In the genomic region with DNA sequence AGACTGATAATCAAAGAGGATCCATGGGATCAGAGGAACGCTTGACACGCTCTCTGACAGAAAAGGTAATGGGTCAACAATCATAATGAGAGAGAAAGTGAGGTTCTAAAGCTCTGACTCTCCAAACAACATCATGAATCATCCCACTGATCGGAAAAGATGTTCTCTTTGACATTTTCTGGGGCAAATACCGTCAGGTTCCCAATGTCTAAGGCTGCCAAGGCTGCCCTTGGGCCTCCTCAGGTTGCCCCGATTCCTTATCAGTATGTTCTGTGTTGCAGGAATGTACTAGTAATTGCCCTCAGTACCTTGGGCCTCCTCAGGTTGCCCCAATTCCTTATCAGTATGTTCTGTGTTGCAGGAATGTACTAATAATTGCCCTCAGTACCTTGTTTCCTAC, we compare ENCODE assay signal across 22 cellular contexts.
A peak's percentile ranks its signal among the peaks of the same experiment; 100 is the strongest.
DNase-seq lines count a peak whose midpoint lies in the region; ATAC-seq, FAIRE-seq and TF ChIP-seq lines count a peak whose summit lies in the region.
"Had no signal": no experiment of that assay in that cellular context is flagged by ENCODE, and none has a peak within 500 bp of the region (broad histone marks: within the 10 kb centered on the region; RNA-seq: fewer than 3 reads in every experiment).

No MANE protein-coding gene starts in this region.

- TF ChIP-seq RAD21 in HepG2 (CRISPR knock-in tag; IDR thresholded peaks at IDR 0.05) = no peak

- H3K4me1 Mint-ChIP-seq in nephron progenitor cell = peaks cover 71% of the 10 kb centered on the region

- no peak overlapping the region for H3K9ac ChIP-seq in HepG2 (ENCODE audit: insufficient read depth, low read depth, low read length)
- H3K9ac ChIP-seq: GM23248 had no signal

- CTCF ChIA-PET in HepG2 (lab: Yijun Ruan, JAX; ENCODE audit: low intra/inter-chr PET ratio, low total read pairs) = no interaction called here

- H3K4me1 ChIP-seq in HepG2 (ENCODE audit: insufficient read depth, low read length) = no peaks in the 10 kb centered on the region
- no peaks in the 10 kb centered on the region for H3K4me1 ChIP-seq in right lobe of liver
- H3K4me1 ChIP-seq in psoas muscle = no peaks in the 10 kb centered on the region
- H3K4me1 ChIP-seq: BE2C had no signal

- TF ChIP-seq POLR2A in HepG2 (IDR thresholded peaks at IDR 0.05; ENCODE audit: insufficient read depth in 1 of 2, low read depth in 2 of 2, low read length in 2 of 2) (no peak), right lobe of liver (IDR thresholded peaks at IDR 0.05) (no peak)

- H3K27ac ChIP-seq in HepG2 (ENCODE audit: extremely low read length, insufficient read depth, low read length) = no peak overlapping the region
- H3K27ac ChIP-seq in right lobe of liver = no peak overlapping the region
- H3K27ac ChIP-seq in psoas muscle = no peak overlapping the region
- H3K27ac ChIP-seq: 22Rv1, GM23248 had no signal

- FAIRE-seq in HepG2 (lab: Jason Lieb, UNC) = no peak
- FAIRE-seq: D721Med, G401.6 had no signal

- in situ Hi-C loops in HepG2 (cut with HindIII; ENCODE audit: extremely low pct_ligation_motif_present, low pct_unique_long_range_greater_than_20kb) = no loop called here

- TF ChIP-seq EP300 in HepG2 (IDR thresholded peaks at IDR 0.05; ENCODE audit: low read depth in 2 of 2, low read length in 2 of 2) (no peak), HepG2 (CRISPR knock-in tag; IDR thresholded peaks at IDR 0.05; ENCODE audit: borderline replicate concordance) (no peak)

- intact Hi-C loops in HepG2 (cut with micrococcal nuclease; ENCODE audit: unreplicated experiment) = no loop called here
- intact Hi-C loops in right lobe of liver (cut with DNase I) = loop anchor here in 1 of 2 donors (10.0 kb wide), 1 partner anchor 73 kb away; no protein-coding TSS in a partner anchor
- intact Hi-C loops in psoas muscle (cut with DNase I) = no loop called here

- H2AFZ ChIP-seq in HepG2 (ENCODE audit: low read length) = no peak overlapping the region
- H2AFZ ChIP-seq: GM23248 had no signal

- no peak overlapping the region for H3K4me3 ChIP-seq in HepG2 (replicated peaks in 1 of 3; ENCODE audit: insufficient read depth in 1 of 3, low read depth in 2 of 3, low read length in 3 of 3)
- no peak overlapping the region for H3K4me3 ChIP-seq in right lobe of liver
- no peak overlapping the region for H3K4me3 ChIP-seq in psoas muscle
- H3K4me3 ChIP-seq: GM23248 had no signal

- H3K79me2 ChIP-seq in HepG2 (ENCODE audit: insufficient read depth, low read length) = no peaks in the 10 kb centered on the region

- H3K9me3 Mint-ChIP-seq in nephron progenitor cell = no peaks in the 10 kb centered on the region
- H3K9me3 Mint-ChIP-seq: CD4-positive, alpha-beta memory T cell had no signal

- peak overlapping the region; percentile 79 for H3K27ac Mint-ChIP-seq in nephron progenitor cell
- H3K27ac Mint-ChIP-seq: CD4-positive, alpha-beta memory T cell had no signal

- H3K36me3 Mint-ChIP-seq in nephron progenitor cell (ENCODE audit: low read depth) = peaks cover 69% of the 10 kb centered on the region

- TF ChIP-seq CTCF in HepG2 (CRISPR knock-in tag; IDR thresholded peaks at IDR 0.05) = no peak
- no peak for TF ChIP-seq CTCF in right lobe of liver (IDR thresholded peaks at IDR 0.05)
- no peak for TF ChIP-seq CTCF in nephron progenitor cell (IDR thresholded peaks at IDR 0.05)
- TF ChIP-seq CTCF in psoas muscle (IDR thresholded peaks at IDR 0.05) = no peak

- no peak overlapping the region for H3K4me3 Mint-ChIP-seq in nephron progenitor cell
- H3K4me3 Mint-ChIP-seq: CD4-positive, alpha-beta memory T cell had no signal

- ATAC-seq in HepG2 (no peak), right lobe of liver (no peak), psoas muscle (no peak)

- H3K27me3 Mint-ChIP-seq in nephron progenitor cell (ENCODE audit: low read depth, poor library complexity) = no peaks in the 10 kb centered on the region
- H3K27me3 Mint-ChIP-seq: CD4-positive, alpha-beta memory T cell had no signal

- BruUV-seq in HepG2 (replicated peaks; lab: Mats Ljungman, UMichigan) = TSS peak; percentile 31

- H3K27me3 ChIP-seq in HepG2 (ENCODE audit: control insufficient read depth in 1 of 2, insufficient read depth in 2 of 2, low read length in 2 of 2) (no peaks in the 10 kb centered on the region), right lobe of liver (no peaks in the 10 kb centered on the region), psoas muscle (ENCODE audit: insufficient read depth in 3 of 3, low read length in 2 of 3) (no peaks in the 10 kb centered on the region)
- H3K27me3 ChIP-seq: BE2C had no signal

- 92% methylated on average over 5 of the region's 5 CpGs for WGBS in HepG2 (ENCODE audit: low lambda C conversion rate)
- WGBS in right lobe of liver (ENCODE audit: insufficient coverage, low coverage, low lambda C conversion rate, missing lambda C conversion rate) = 50% methylated on average over 2 of the region's 5 CpGs
- 80 to 86% (median 84%) methylated on average over 5 of the region's 5 CpGs for WGBS in psoas muscle, 3 donors

- POLR2A ChIA-PET in HepG2 (lab: Yijun Ruan, JAX) = no interaction called here

- no peaks in the 10 kb centered on the region for H4K20me1 ChIP-seq in HepG2 (ENCODE audit: insufficient read depth, low read length)

- DNase-seq in DMS53 (lab: John Stamatoyannopoulos, UW) = peak; percentile 29
- no peak for DNase-seq in DMS53 treated with DMSO at 0.1 percent for 48 hours (lab: John Stamatoyannopoulos, UW; ENCODE audit: unreplicated experiment)
- no peak for DNase-seq in HepG2 (ENCODE audit: low spot score)
- DNase-seq in right lobe of liver = no peak
- DNase-seq in nephron progenitor cell = no peak
- no peak for DNase-seq in retina
- no peak for DNase-seq in activated effector memory CD4-positive, alpha-beta T cell treated with Interleukin-2 at 50 U/mL for 16 hours
- no peak for DNase-seq in psoas muscle
- DNase-seq: BE2C; CD4-positive, alpha-beta memory T cell; DND-41; GM23248; HCEC 1CT; KG1; NCI-H1436; NCI-H2029; NCI-H2171; NCI-H446 treated with DMSO at 0.1 percent for 48 hours; NK-92 treated with Interleukin-12 subunit alpha and Interleukin-12 subunit beta, amount 100 ng/mL, for 24 hours had no signal

- no peak overlapping the region for H3K4me2 ChIP-seq in HepG2 (ENCODE audit: low read depth, low read length)

- H3K9me3 ChIP-seq in HepG2 (ENCODE audit: low read length) (no peaks in the 10 kb centered on the region), right lobe of liver (no peaks in the 10 kb centered on the region), psoas muscle (no peaks in the 10 kb centered on the region)
- H3K9me3 ChIP-seq: BE2C had no signal

- H3K36me3 ChIP-seq in HepG2 (replicated peaks in 1 of 2; ENCODE audit: control insufficient read depth in 1 of 2, insufficient read depth in 2 of 2, low read length in 2 of 2) (peaks cover 28 to 67% of the 10 kb centered on the region in 2 experiments), right lobe of liver (peaks cover 0 to 71% (median 25%) of the 10 kb centered on the region in 4 donors), psoas muscle (ENCODE audit: insufficient read depth in 1 of 2, low read depth in 1 of 2) (peaks cover 5 to 69% of the 10 kb centered on the region in 2 donors)

TF ChIP-seq in HepG2, 621 proteins besides CTCF, POLR2A, EP300 and RAD21:
- TF ChIP-seq ZKSCAN8 (CRISPR knock-in tag; IDR thresholded peaks at IDR 0.05; ENCODE audit: borderline replicate concordance) = no peak
- TF ChIP-seq ZBTB1 (CRISPR knock-in tag; IDR thresholded peaks at IDR 0.05; ENCODE audit: borderline replicate concordance) = no peak
- TF ChIP-seq SMARCC2 (IDR thresholded peaks at IDR 0.05) = no peak
- TF ChIP-seq MTA3 (CRISPR knock-in tag; IDR thresholded peaks at IDR 0.05) = no peak
- TF ChIP-seq ZNF331 (CRISPR knock-in tag; IDR thresholded peaks at IDR 0.05) = no peak
- TF ChIP-seq ZNF567 (CRISPR knock-in tag; IDR thresholded peaks at IDR 0.05; ENCODE audit: borderline replicate concordance) = no peak
- no peak for TF ChIP-seq SIX1 (CRISPR knock-in tag; IDR thresholded peaks at IDR 0.05; ENCODE audit: borderline replicate concordance)
- TF ChIP-seq TCF7L2 (IDR thresholded peaks at IDR 0.05; ENCODE audit: low read depth, low read length) = no peak
- no peak for TF ChIP-seq ZNF549 (CRISPR knock-in tag; IDR thresholded peaks at IDR 0.05)
- no peak for TF ChIP-seq FOXO1 (CRISPR knock-in tag; IDR thresholded peaks at IDR 0.05)
- TF ChIP-seq IRX3 (CRISPR knock-in tag; IDR thresholded peaks at IDR 0.05; ENCODE audit: borderline replicate concordance, low read depth) = no peak
- TF ChIP-seq RNF2 (conservative IDR thresholded peaks at IDR 0.05; ENCODE audit: low read depth) = no peak
- no peak for TF ChIP-seq MAZ (IDR thresholded peaks at IDR 0.05; ENCODE audit: borderline replicate concordance, low read depth, low read length)
- no peak for TF ChIP-seq MAZ (CRISPR knock-in tag; IDR thresholded peaks at IDR 0.05; ENCODE audit: low read depth)
- TF ChIP-seq KDM4B (CRISPR knock-in tag; IDR thresholded peaks at IDR 0.05) = no peak
- TF ChIP-seq ZFYVE20 (CRISPR knock-in tag; IDR thresholded peaks at IDR 0.05; ENCODE audit: borderline replicate concordance, low read depth) = no peak
- no peak for TF ChIP-seq TOPORS (CRISPR knock-in tag; IDR thresholded peaks at IDR 0.05)
- TF ChIP-seq, protein P1, sequence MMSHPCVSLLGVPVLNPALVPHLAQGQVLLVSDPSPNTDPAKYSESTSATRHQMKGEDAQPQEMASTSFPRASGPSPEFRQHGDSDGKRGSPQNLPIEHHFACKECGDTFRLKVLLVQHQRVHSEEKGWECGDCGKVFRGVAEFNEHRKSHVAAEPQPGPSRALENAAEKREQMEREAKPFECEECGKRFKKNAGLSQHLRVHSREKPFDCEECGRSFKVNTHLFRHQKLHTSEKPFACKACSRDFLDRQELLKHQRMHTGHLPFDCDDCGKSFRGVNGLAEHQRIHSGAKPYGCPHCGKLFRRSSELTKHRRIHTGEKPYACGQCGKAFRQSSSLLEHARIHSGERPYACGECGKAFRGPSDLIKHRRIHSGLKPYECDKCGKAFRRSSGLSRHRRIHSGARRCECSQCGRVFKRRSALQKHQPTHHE (CRISPR knock-in tag; IDR thresholded peaks at IDR 0.05; ENCODE audit: borderline replicate concordance) = no peak
- no peak for TF ChIP-seq XRCC5 (optimal IDR thresholded peaks at IDR 0.05; ENCODE audit: low read length)
- TF ChIP-seq ARID2 (CRISPR knock-in tag; IDR thresholded peaks at IDR 0.05; ENCODE audit: borderline replicate concordance) = no peak
